In the genomic region with DNA sequence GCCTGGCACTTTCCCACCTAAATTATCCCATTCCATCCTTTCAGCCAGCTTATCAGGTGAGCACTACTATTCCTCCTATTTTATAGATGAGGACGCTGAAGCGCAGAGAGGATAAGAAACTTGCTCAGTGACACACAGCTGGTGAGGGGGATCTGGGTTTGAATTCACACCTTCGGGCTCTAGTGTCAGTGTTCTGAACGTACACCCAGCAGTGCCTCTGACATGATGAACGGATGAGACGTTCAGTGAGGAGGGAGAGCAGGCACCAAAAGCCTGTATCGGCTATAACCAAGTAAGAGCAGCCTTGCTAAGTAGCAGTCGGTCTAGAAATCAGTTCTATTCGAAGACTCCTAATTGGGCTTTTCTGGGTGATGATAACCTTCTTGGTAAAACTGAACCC, we compare ENCODE assay signal across 28 cellular contexts.
DNase-seq lines count a peak whose midpoint lies in the region; ATAC-seq, FAIRE-seq and TF ChIP-seq lines count a peak whose summit lies in the region.
"Had no signal": no experiment of that assay in that cellular context is flagged by ENCODE, and none has a peak within 500 bp of the region (broad histone marks: within the 10 kb centered on the region; RNA-seq: fewer than 3 reads in every experiment).

No MANE protein-coding gene starts in this region.

- TF ChIP-seq POLR2A in A549 (IDR thresholded peaks at IDR 0.05; ENCODE audit: low read length) (no peak), esophagus muscularis mucosa (IDR thresholded peaks at IDR 0.05; ENCODE audit: low read depth) (no peak)

- H3K4me1 Mint-ChIP-seq in neural crest cell = peaks cover 10% of the 10 kb centered on the region
- H3K4me1 Mint-ChIP-seq: B cell had no signal

- H4K20me1 ChIP-seq in OCI-LY7 (ENCODE audit: insufficient read depth, low read length) = no peaks in the 10 kb centered on the region
- H4K20me1 ChIP-seq: BLaER1 treated with 17β-estradiol and CSF1 and Interleukin-3, amounts not matched to agents 10 nM and 100 nM had no signal

- no TSS peak for BruUV-seq in OCI-LY7 (replicated peaks; lab: Mats Ljungman, UMichigan)

- H3K27ac Mint-ChIP-seq in neural crest cell (ENCODE audit: unreplicated experiment) = peak overlapping the region; percentile 63
- H3K27ac Mint-ChIP-seq: B cell; CD4-positive, alpha-beta T cell; CD8-positive, alpha-beta T cell had no signal

- POLR2A ChIA-PET in A549 (lab: Yijun Ruan, JAX) = no interaction called here
- POLR2A ChIA-PET in OCI-LY7 (lab: Charles Lee) = no interaction called here

- H3K4me2 ChIP-seq in A549 = no peak overlapping the region
- no peak overlapping the region for H3K4me2 ChIP-seq in OCI-LY7 (ENCODE audit: low read length)
- H3K4me2 ChIP-seq: BLaER1 treated with 17β-estradiol and CSF1 and Interleukin-3, amounts not matched to agents 10 nM and 100 nM had no signal

- TF ChIP-seq RAD21 in A549 (conservative IDR thresholded peaks at IDR 0.05 in 1 of 2, IDR thresholded peaks at IDR 0.05 in 1 of 2) = no peak

- no peak overlapping the region for H3K4me3 ChIP-seq in A549
- H3K4me3 ChIP-seq in esophagus muscularis mucosa = no peak overlapping the region
- H3K4me3 ChIP-seq in OCI-LY7 (ENCODE audit: low read depth, low read length, poor library complexity, severe bottlenecking) = no peak overlapping the region
- H3K4me3 ChIP-seq: BLaER1 treated with 17β-estradiol and CSF1 and Interleukin-3, amounts not matched to agents 10 nM and 100 nM; GM12878 had no signal

- FAIRE-seq in A549 (lab: Jason Lieb, UNC) = no peak
- FAIRE-seq: A204.1, D721Med, GM12878, GM12892, GM18507 had no signal

- no peaks in the 10 kb centered on the region for H3K27me3 ChIP-seq in esophagus muscularis mucosa
- H3K27me3 ChIP-seq: BLaER1 treated with 17β-estradiol and CSF1 and Interleukin-3, amounts not matched to agents 10 nM and 100 nM had no signal

- H3K4me1 ChIP-seq in A549 (peaks cover 25% of the 10 kb centered on the region), esophagus muscularis mucosa (peaks cover 17 to 39% (median 36%) of the 10 kb centered on the region in 4 donors), OCI-LY7 (ENCODE audit: insufficient read depth, low read length, poor library complexity, severe bottlenecking) (no peaks in the 10 kb centered on the region)
- H3K4me1 ChIP-seq: Caco-2 had no signal

- H3K9me3 ChIP-seq in A549 (no peaks in the 10 kb centered on the region), esophagus muscularis mucosa (no peaks in the 10 kb centered on the region), OCI-LY7 (ENCODE audit: low read length) (no peaks in the 10 kb centered on the region)
- H3K9me3 ChIP-seq: BLaER1 treated with 17β-estradiol and CSF1 and Interleukin-3, amounts not matched to agents 10 nM and 100 nM; Caco-2 had no signal

- no peak overlapping the region for H2AFZ ChIP-seq in OCI-LY7 (ENCODE audit: low read length)

- peaks cover 3% of the 10 kb centered on the region for H3K9me3 Mint-ChIP-seq in neural crest cell
- H3K9me3 Mint-ChIP-seq: CD4-positive, alpha-beta T cell; CD8-positive, alpha-beta T cell had no signal

- no peak overlapping the region for H3K4me3 Mint-ChIP-seq in neural crest cell
- H3K4me3 Mint-ChIP-seq: B cell; CD4-positive, alpha-beta T cell; CD8-positive, alpha-beta T cell had no signal

- H3K27ac ChIP-seq in A549 = peak overlapping the region; percentile 20 to 46; a peak in 2 of 6 replicates
- H3K27ac ChIP-seq in esophagus muscularis mucosa (replicated peaks in 1 of 4) = no peak overlapping the region
- no peak overlapping the region for H3K27ac ChIP-seq in OCI-LY7 (ENCODE audit: low read depth, low read length, poor library complexity, severe bottlenecking)
- H3K27ac ChIP-seq: BLaER1 treated with 17β-estradiol and CSF1 and Interleukin-3, amounts not matched to agents 10 nM and 100 nM; C4-2B had no signal

- TF ChIP-seq CTCF in A549 (IDR thresholded peaks at IDR 0.05) (no peak), esophagus muscularis mucosa (IDR thresholded peaks at IDR 0.05) (no peak), neural crest cell (conservative IDR thresholded peaks at IDR 0.05) (no peak), OCI-LY7 (conservative IDR thresholded peaks at IDR 0.05; ENCODE audit: low read length) (no peak)

- CTCF ChIA-PET in A549 (lab: Yijun Ruan, JAX) (interaction anchor here (0.9 kb wide), 1 partner anchor 8 kb away, joined by 3 read pairs; no protein-coding TSS in a partner anchor), OCI-LY7 (lab: Charles Lee; ENCODE audit: unreplicated experiment) (no interaction called here)

- H3K79me2 ChIP-seq in OCI-LY7 (ENCODE audit: insufficient read depth, low read depth, low read length) = no peaks in the 10 kb centered on the region

- no peak for TF ChIP-seq EP300 in A549 (IDR thresholded peaks at IDR 0.05)
- no peak for TF ChIP-seq EP300 in esophagus muscularis mucosa (IDR thresholded peaks at IDR 0.05)

- ATAC-seq in A549 = no peak
- ATAC-seq: CD8-positive, alpha-beta T cell; GM12878 had no signal

- WGBS in A549 (ENCODE audit: missing lambda C conversion rate) = 92% methylated on average over 9 of the region's 9 CpGs
- 93% methylated on average over 9 of the region's 9 CpGs for WGBS in esophagus muscularis mucosa

- H3K36me3 ChIP-seq in esophagus muscularis mucosa (no peaks in the 10 kb centered on the region), OCI-LY7 (ENCODE audit: insufficient read depth, low read length) (no peaks in the 10 kb centered on the region)
- H3K36me3 ChIP-seq: BLaER1 treated with 17β-estradiol and CSF1 and Interleukin-3, amounts not matched to agents 10 nM and 100 nM had no signal

- H3K9me2 ChIP-seq in OCI-LY7 (ENCODE audit: insufficient read depth, low read length) = no peaks in the 10 kb centered on the region

- DNase-seq in A549 (ENCODE audit: low read depth in 1 of 2, low spot score in 1 of 2) = no peak
- DNase-seq in esophagus muscularis mucosa (ENCODE audit: extremely low spot score) = peak; percentile 60
- peak; percentile 14 for DNase-seq in mesenteric fat pad (ENCODE audit: low spot score)
- DNase-seq in neural crest cell (ENCODE audit: low read depth, low spot score) = no peak
- DNase-seq in SIG-M5 treated with dmso at 0.1 percent for 504 hours (lab: John Stamatoyannopoulos, UW; ENCODE audit: unreplicated experiment) = no peak
- no peak for DNase-seq in OCI-LY7 (ENCODE audit: low spot score)
- DNase-seq in DMS 273 (lab: John Stamatoyannopoulos, UW; ENCODE audit: unreplicated experiment) = no peak
- DNase-seq: 8988T; AML-193; Caco-2; Calu3; CD4-positive, alpha-beta T cell; CD8-positive, alpha-beta T cell; DMS 273 treated with DMSO at 0.1 percent for 48 hours; DMS153; DMS53; DMS79; DND-41; EL; GDM1 had no signal

- no peaks in the 10 kb centered on the region for H3K36me3 Mint-ChIP-seq in neural crest cell (ENCODE audit: low read depth)
- H3K36me3 Mint-ChIP-seq: CD8-positive, alpha-beta T cell had no signal

- intact Hi-C loops in esophagus muscularis mucosa (cut with DNase I) = no loop called here
- intact Hi-C loops in OCI-LY7 (cut with micrococcal nuclease; ENCODE audit: unreplicated experiment) = no loop called here

- H3K27me3 Mint-ChIP-seq in neural crest cell (ENCODE audit: low read depth) = no peaks in the 10 kb centered on the region

TF ChIP-seq in A549, 52 proteins besides CTCF, POLR2A, EP300 and RAD21:
- TF ChIP-seq CEBPB (IDR thresholded peaks at IDR 0.05) (no peak), GATA3 (IDR thresholded peaks at IDR 0.05; ENCODE audit: borderline replicate concordance) (no peak), RARB (CRISPR knock-in tag; IDR thresholded peaks at IDR 0.05) (no peak), MAZ (IDR thresholded peaks at IDR 0.05; ENCODE audit: borderline replicate concordance, low read depth, low read length) (no peak), CHD4 (IDR thresholded peaks at IDR 0.05; ENCODE audit: borderline replicate concordance) (no peak), HES2 (IDR thresholded peaks at IDR 0.05) (no peak), TFCP2L1 (CRISPR knock-in tag; IDR thresholded peaks at IDR 0.05) (no peak), SREBF2 (IDR thresholded peaks at IDR 0.05) (no peak)

Comparison
In these comparisons a context has a peak if more than half of its experiments do, and no peak if none do; other contexts are left out.
1. DNase-seq: peak in esophagus muscularis mucosa (single experiment) and mesenteric fat pad (single experiment); none in A549 (0 of 2), neural crest cell (single experiment), SIG-M5 treated with dmso at 0.1 percent for 504 hours (single experiment), OCI-LY7 (single experiment) and DMS 273 (single experiment).
2. H3K27ac ChIP-seq: peak in A549 (2 of 2); none in esophagus muscularis mucosa (0 of 4) and OCI-LY7 (single experiment).